In the genomic region with DNA sequence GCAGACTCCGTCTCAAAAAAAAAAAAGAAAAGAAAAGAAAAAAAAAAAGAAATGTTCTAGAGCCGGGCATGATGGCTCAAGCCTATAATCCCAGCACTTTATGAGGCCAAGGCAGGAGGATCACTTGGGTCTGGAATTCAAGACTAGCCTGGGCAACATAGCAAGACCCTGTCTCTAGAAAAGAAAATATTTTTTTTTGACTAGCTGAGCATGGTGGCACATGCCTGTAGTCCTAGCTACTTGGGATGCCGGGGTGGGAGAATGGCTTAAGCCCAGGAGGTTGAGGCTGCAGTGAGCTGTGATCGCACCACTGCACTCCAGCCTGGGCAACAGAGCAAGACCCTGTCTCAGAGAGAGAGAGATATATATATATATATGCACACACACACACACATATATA, we compare ENCODE assay signal across 12 cellular contexts. TPM values are rescaled to one million over a fixed set of nuclear protein-coding genes. Genes with fewer than 3 reads are reported as not detected.
"Had no signal": no experiment of that assay in that cellular context is flagged by ENCODE, and none has a peak within 500 bp of the region (broad histone marks: within the 10 kb centered on the region; RNA-seq: fewer than 3 reads in every experiment).

No MANE protein-coding gene starts in this region.

RNA-seq across cellular contexts. Expression of a gene that starts 24.7 kb away (rescaled TPM):
- total RNA-seq: ascending aorta, body of pancreas had no signal

RNA-seq across cellular contexts. Expression of a gene that starts 35.9 kb away (rescaled TPM):
- total RNA-seq: activated naive CD4-positive, alpha-beta T cell treated with anti-CD3 and anti-CD28 coated beads for 36 hours; activated naive CD4-positive, alpha-beta T cell treated with anti-CD3 and anti-CD28 coated beads, Interleukin-2, amount 50 U/mL, for 72 hours; activated naive CD8-positive, alpha-beta T cell treated with anti-CD3 and anti-CD28 coated beads for 36 hours; activated T-cell treated with anti-CD3 and anti-CD28 coated beads, Interleukin-2, amount 50 U/mL, for 4 hours; activated T-cell treated with anti-CD3 and anti-CD28 coated beads, Interleukin-2, amount 50 U/mL, for 72 hours; activated T-helper 1 cell treated with anti-CD3 and anti-CD28 coated beads, Interleukin-12 subunit alpha, Interleukin-12 subunit beta, Interleukin-2, Interleukin-4 antibody, amounts not matched to agents 30 ng/mL and 10 ng/mL and 1 ng/mL, durations not matched to agents 14 hours and 24 hours and 36 hours; activated T-helper 2 cell treated with anti-CD3 and anti-CD28 coated beads, Interferon-gamma antibody, Interleukin-2, Interleukin-4, amounts not matched to agents 10 μg/mL and 5 μg/mL and 100 μg/mL, durations not matched to agents 14 hours and 24 hours and 36 hours; ascending aorta; body of pancreas; breast epithelium; bronchial epithelial cell had no signal
- polyA plus RNA-seq: aorta had no signal
